In genomic region chr22:38051900-38052862, GRCh38 we compare ENCODE assay signal across 8 cellular contexts. TPM values are rescaled to one million over a fixed set of nuclear protein-coding genes. Genes with fewer than 3 reads are reported as not detected.
A peak's percentile ranks its signal among the peaks of the same experiment; 100 is the strongest.
DNase-seq lines count a peak whose midpoint lies in the region; ATAC-seq, FAIRE-seq and TF ChIP-seq lines count a peak whose summit lies in the region.

No MANE protein-coding gene starts in this region.

- H3K4me3 ChIP-seq in A549 (no peak overlapping the region), SK-N-MC (no peak overlapping the region), gastroesophageal sphincter (no peak overlapping the region), ovary (no peak overlapping the region), tibial artery (no peak overlapping the region)

- intact Hi-C loops in ovary (cut with DNase I), result loop anchor here (2.0 to 10.0 kb wide), 5 partner anchors 63 to 521 kb away; partner anchors contain the start of genes BAIAP2L2 (in 1 of the 4) and DMC1 (in 1 of the 4)
- intact Hi-C loops in tibial artery (cut with DNase I; ENCODE audit: low total_unique reads), result loop anchor here (5.0 kb wide), 2 partner anchors 300 to 520 kb away; partner anchors contain the start of gene DMC1

- TF ChIP-seq CTCF in A549 (IDR thresholded peaks at IDR 0.05) (peak; percentile 88), gastroesophageal sphincter (IDR thresholded peaks at IDR 0.05) (peak in 3 of 4 experiments; percentile 86 to 91 (median 86)), ovary (IDR thresholded peaks at IDR 0.05) (peak; percentile 43 to 94 (median 89)), tibial artery (IDR thresholded peaks at IDR 0.05) (peak; percentile 78 to 90)

- DNase-seq in A549 (ENCODE audit: low read depth in 1 of 2, low spot score in 1 of 2) (peak; percentile 75 to 76), NCI-H1092 treated with DMSO at 0.1 percent for 48 hours (lab: John Stamatoyannopoulos, UW) (peak; percentile 85), SK-N-MC (ENCODE audit: low read depth, low spot score) (peak; percentile 44), ovary (peak; percentile 67 to 87 (median 81)), tibial artery (peak; percentile 69 to 83)
- peak; percentile 73 for DNase-seq in activated gamma-delta T cell treated with anti-CD3 and anti-CD28 coated beads, Interleukin-2, amount 50 U/mL, for 16 hours (ENCODE audit: low read depth)

- no peak for FAIRE-seq in A549 (lab: Jason Lieb, UNC)

- no peak for TF ChIP-seq POLR2A in A549 (IDR thresholded peaks at IDR 0.05; ENCODE audit: low read length)
- TF ChIP-seq POLR2A in gastroesophageal sphincter (IDR thresholded peaks at IDR 0.05), result no peak
- TF ChIP-seq POLR2A in ovary (IDR thresholded peaks at IDR 0.05), result no peak

- H3K9me3 ChIP-seq in A549 (no peaks in the 10 kb centered on the region), SK-N-MC (ENCODE audit: low read depth, low read length) (no peaks in the 10 kb centered on the region), gastroesophageal sphincter (no peaks in the 10 kb centered on the region), ovary (no peaks in the 10 kb centered on the region), tibial artery (no peaks in the 10 kb centered on the region)

- ATAC-seq in A549, result peak; percentile 72 to 88
- ATAC-seq in GM18909 (IDR thresholded peaks at IDR 0.05; ENCODE audit: poor library complexity, unreplicated experiment), result peak; percentile 59
- ATAC-seq in gastroesophageal sphincter, result peak; percentile 57

- TF ChIP-seq RAD21 in A549 (conservative IDR thresholded peaks at IDR 0.05 in 1 of 2, IDR thresholded peaks at IDR 0.05 in 1 of 2), result peak; percentile 89 to 94

- CTCF ChIA-PET in A549 (lab: Yijun Ruan, JAX), result interaction anchor here (0.6 to 4.2 kb wide), 64 partner anchors 9 to 951 kb away, joined by 3 to 43 read pairs (median 4); partner anchors contain the start of genes C22orf23, DMC1, POLR2F and TOMM22

- POLR2A ChIA-PET in A549 (lab: Yijun Ruan, JAX), result interaction anchor here (0.5 to 1.1 kb wide), 2 partner anchors 18 to 374 kb away, joined by 3 to 5 read pairs; no protein-coding TSS in a partner anchor

- H3K27ac ChIP-seq in A549, result peak overlapping the region; percentile 42 to 45; a peak in 3 of 6 replicates
- no peak overlapping the region for H3K27ac ChIP-seq in SK-N-MC
- H3K27ac ChIP-seq in gastroesophageal sphincter, result peak overlapping the region in 1 of 4 donors; percentile 67
- no peak overlapping the region for H3K27ac ChIP-seq in ovary
- H3K27ac ChIP-seq in tibial artery, result no peak overlapping the region

- TF ChIP-seq EP300 in A549 (IDR thresholded peaks at IDR 0.05) (no peak), gastroesophageal sphincter (IDR thresholded peaks at IDR 0.05) (no peak), ovary (IDR thresholded peaks at IDR 0.05) (no peak)

- H3K9ac ChIP-seq in SK-N-MC (ENCODE audit: insufficient read length), result no peak overlapping the region

- peak overlapping the region; percentile 54; the same call in 2 of the 3 replicates for H3K4me2 ChIP-seq in A549

- 37% methylated on average over 19 of the region's 30 CpGs for WGBS in A549 (ENCODE audit: missing lambda C conversion rate)
- 28 to 67% methylated on average over 2 to 5 of the region's 30 CpGs for WGBS in gastroesophageal sphincter (ENCODE audit: low coverage in 1 of 2), 2 donors
- 22 to 25% (median 22%) methylated on average over 29 to 30 of the region's 30 CpGs for WGBS in ovary, 3 donors

- H3K4me1 ChIP-seq in A549, result 0 out of 3 replicates have a peak, but pooled peaks cover 4% of the 10 kb centered on the region
- H3K4me1 ChIP-seq in gastroesophageal sphincter, result peaks cover 0 to 19% (median 8%) of the 10 kb centered on the region in 3 donors
- peaks cover 6% of the 10 kb centered on the region for H3K4me1 ChIP-seq in ovary (ENCODE audit: insufficient read depth)
- H3K4me1 ChIP-seq in tibial artery, result peaks cover 0 to 17% (median 9%) of the 10 kb centered on the region in 4 donors

- H3K36me3 ChIP-seq in SK-N-MC (ENCODE audit: insufficient read depth, low read length) (no peaks in the 10 kb centered on the region), gastroesophageal sphincter (no peaks in the 10 kb centered on the region), ovary (no peaks in the 10 kb centered on the region), tibial artery (no peaks in the 10 kb centered on the region)

- H3K27me3 ChIP-seq in gastroesophageal sphincter, result peaks cover 20% of the 10 kb centered on the region
- H3K27me3 ChIP-seq in ovary, result no peaks in the 10 kb centered on the region
- H3K27me3 ChIP-seq in tibial artery, result peaks cover 0 to 20% of the 10 kb centered on the region in 2 donors

TF ChIP-seq in A549, 52 proteins besides CTCF, POLR2A, EP300 and RAD21:
- TF ChIP-seq ZC3H11A (IDR thresholded peaks at IDR 0.05), result no peak
- TF ChIP-seq JUNB (IDR thresholded peaks at IDR 0.05), result no peak
- no peak for TF ChIP-seq FOSB (CRISPR knock-in tag; IDR thresholded peaks at IDR 0.05)
- no peak for TF ChIP-seq JUN (IDR thresholded peaks at IDR 0.05)
- TF ChIP-seq ESRRA (IDR thresholded peaks at IDR 0.05; ENCODE audit: borderline replicate concordance, low read length), result no peak
- TF ChIP-seq FOXS1 (CRISPR knock-in tag; IDR thresholded peaks at IDR 0.05), result no peak
- TF ChIP-seq SMC3 (IDR thresholded peaks at IDR 0.05), result peak; percentile 83
- TF ChIP-seq HEYL (CRISPR knock-in tag; IDR thresholded peaks at IDR 0.05), result no peak
- no peak for TF ChIP-seq NR3C1 (IDR thresholded peaks at IDR 0.05)
- TF ChIP-seq CBX2 (IDR thresholded peaks at IDR 0.05; ENCODE audit: borderline replicate concordance, low read depth), result no peak
- TF ChIP-seq MAFK (IDR thresholded peaks at IDR 0.05; ENCODE audit: partially characterized antibody), result peak; percentile 63
- TF ChIP-seq, protein P1, sequence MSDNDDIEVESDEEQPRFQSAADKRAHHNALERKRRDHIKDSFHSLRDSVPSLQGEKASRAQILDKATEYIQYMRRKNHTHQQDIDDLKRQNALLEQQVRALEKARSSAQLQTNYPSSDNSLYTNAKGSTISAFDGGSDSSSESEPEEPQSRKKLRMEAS (IDR thresholded peaks at IDR 0.05), result peak; percentile 75
- no peak for TF ChIP-seq RNF2 (IDR thresholded peaks at IDR 0.05; ENCODE audit: borderline replicate concordance, low read depth)
- no peak for TF ChIP-seq EHMT2 (IDR thresholded peaks at IDR 0.05; ENCODE audit: low read depth)
- no peak for TF ChIP-seq BHLHE40 (IDR thresholded peaks at IDR 0.05; ENCODE audit: low read depth, low read length)
- 0 out of 2 replicates have a peak, but pooled peaks have one; percentile 54 for TF ChIP-seq MYC (IDR thresholded peaks at IDR 0.05; ENCODE audit: borderline replicate concordance, low read length)
TF ChIP-seq in A549: peak in this region for 4.

RNA-seq across cellular contexts. Expression of gene PICK1, which starts 5.0 kb away (rescaled TPM):
- polyA plus RNA-seq in A549 (2011; rRNA removed) (12.9 and 17.8 TPM in 2 replicates), A549 (2017; fragmentation: RNase III; extraction: RNeasy Plus Mini Kit Qiagen cat#74134 plus additional on column Dnase treatment) (15.6 to 16.1 TPM (median 16.0 TPM) in 3 replicates), ovary (10 to 100 TPM; 18.0 to 33.3 TPM)
- 14.6 and 15.3 TPM in 2 replicates for polyA plus RNA-seq in A549 (2012; cell fraction: cytosol; rRNA removed)
- polyA plus RNA-seq in A549 (2012; cell fraction: nucleus; rRNA removed), result 40.5 and 44.8 TPM in 2 replicates
- polyA minus RNA-seq in A549 (2011; rRNA and poly(A)+ RNA removed), result 17.7 and 22.6 TPM in 2 replicates
- total RNA-seq in gastroesophageal sphincter (10 to 100 TPM; 20.3 to 35.3 (median 25.7) TPM), ovary (10 to 100 TPM; 26.0 to 47.7 (median 35.1) TPM)

RNA-seq across cellular contexts. Expression of gene SLC16A8, which starts 31.8 kb away (rescaled TPM):
- polyA plus RNA-seq in A549 (2011; rRNA removed) (not detected in 2 replicates), A549 (2017; fragmentation: RNase III; extraction: RNeasy Plus Mini Kit Qiagen cat#74134 plus additional on column Dnase treatment) (not detected in 3 replicates), ovary (under 1 TPM in 1 of 2 donors, not detected in 1; 0.39 TPM)
- not detected in 2 replicates for polyA plus RNA-seq in A549 (2012; cell fraction: cytosol; rRNA removed)
- not detected in 2 replicates for polyA plus RNA-seq in A549 (2012; cell fraction: nucleus; rRNA removed)
- polyA minus RNA-seq in A549 (2011; rRNA and poly(A)+ RNA removed), result not detected in 2 replicates
- total RNA-seq in gastroesophageal sphincter (not detected), ovary (under 1 TPM in 1 of 7 donors, not detected in 6; 0.52 TPM)

RNA-seq across cellular contexts. Expression of gene BAIAP2L2, which starts 58.3 kb away (rescaled TPM):
- polyA plus RNA-seq in A549 (2011; rRNA removed), result 2.9 and 3.5 TPM in 2 replicates
- polyA plus RNA-seq in A549 (2012; cell fraction: cytosol; rRNA removed), result 7.0 and 7.6 TPM in 2 replicates
- 40.4 and 54.9 TPM in 2 replicates for polyA plus RNA-seq in A549 (2012; cell fraction: nucleus; rRNA removed)
- 4.3 to 4.7 TPM (median 4.5 TPM) in 3 replicates for polyA plus RNA-seq in A549 (2017; fragmentation: RNase III; extraction: RNeasy Plus Mini Kit Qiagen cat#74134 plus additional on column Dnase treatment)
- 1.4 and 2.2 TPM in 2 replicates for polyA minus RNA-seq in A549 (2011; rRNA and poly(A)+ RNA removed)
- total RNA-seq in gastroesophageal sphincter, result under 1 TPM in 1 of 4 donors, not detected in 3; 0.58 TPM
- total RNA-seq in ovary, result 1 to 10 TPM in 3 of 7 donors, under 1 TPM in 4; 0.40 to 3.1 (median 0.69) TPM
- 1 to 10 TPM in 1 of 2 donors, not detected in 1; 1.7 TPM for polyA plus RNA-seq in ovary

Comparison
In these comparisons a context has a peak if more than half of its experiments do, and no peak if none do; other contexts are left out.
1. H3K27ac ChIP-seq: peak in A549 (2 of 2); none in SK-N-MC (single experiment), ovary (0 of 2) and tibial artery (0 of 2).
2. Peak in every context shown above with its lines, with median percentiles within 50 percentile points of each other: ATAC-seq, DNase-seq and CTCF ChIP-seq.